Comparison of ENCODE assay signal across 14 cellular contexts in the genomic region with DNA sequence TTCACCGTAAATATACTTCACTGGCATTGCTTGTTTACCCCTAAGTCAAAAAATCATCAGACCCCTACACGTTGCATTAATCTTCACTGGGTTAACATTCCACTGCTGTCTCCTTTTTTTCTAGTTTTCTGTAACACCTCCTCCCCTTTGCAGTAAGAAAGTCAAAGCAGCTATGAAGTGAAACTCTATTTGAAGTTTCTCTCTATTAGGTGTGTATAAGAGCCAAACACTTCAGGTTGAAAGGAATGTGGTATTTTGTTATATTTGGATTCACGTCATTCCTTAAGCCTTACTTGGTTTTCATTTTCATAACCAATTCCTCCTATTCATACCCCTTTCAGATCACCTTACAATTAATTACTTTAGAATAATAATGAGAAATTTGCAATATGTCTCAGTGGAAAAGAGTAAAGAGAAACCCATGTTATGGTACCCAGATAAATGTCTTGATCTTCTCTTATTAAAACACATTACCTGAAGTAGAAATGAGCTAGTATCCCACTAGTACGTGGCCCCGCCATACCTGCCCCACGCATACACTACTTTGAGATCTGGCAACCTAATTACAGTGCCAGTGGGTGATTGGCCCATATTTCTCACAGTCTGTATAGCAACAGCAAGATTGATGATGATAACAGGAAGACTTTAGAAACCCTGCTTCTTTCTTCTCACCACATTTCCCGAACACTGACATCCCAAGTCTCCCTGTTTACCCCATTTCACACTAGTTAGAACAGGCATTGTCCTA.
"Had no signal": no experiment of that assay in that cellular context is flagged by ENCODE, and none has a peak within 500 bp of the region (broad histone marks: within the 10 kb centered on the region; RNA-seq: fewer than 3 reads in every experiment).

No MANE protein-coding gene starts in this region.

- H3K27ac Mint-ChIP-seq: activated naive CD8-positive, alpha-beta T cell treated with anti-CD3 and anti-CD28 coated beads, Interleukin-2, amount 10 ng/mL, durations not matched to agents 7 days and 5 days; activated T-cell treated with anti-CD3 and anti-CD28 coated beads, Interleukin-2, amount 50 U/mL, for 72 hours; stimulated activated memory B cell treated with anti-CD40 and anti-IgM and Interleukin-4, amounts not matched to agents 10 μg/mL and 1 μg/mL and 100 μg/mL, for 72 hours had no signal

- H3K9me3 ChIP-seq: breast epithelium, gastroesophageal sphincter, sigmoid colon had no signal

- H3K27me3 ChIP-seq: breast epithelium, gastroesophageal sphincter, heart left ventricle, sigmoid colon had no signal

- H3K4me3 Mint-ChIP-seq: activated naive CD8-positive, alpha-beta T cell treated with anti-CD3 and anti-CD28 coated beads, Interleukin-2, amount 10 ng/mL, durations not matched to agents 7 days and 5 days; activated T-cell treated with anti-CD3 and anti-CD28 coated beads, Interleukin-2, amount 50 U/mL, for 72 hours; naive thymus-derived CD8-positive, alpha-beta T cell; stimulated activated memory B cell treated with anti-CD40 and anti-IgM and Interleukin-4, amounts not matched to agents 10 μg/mL and 1 μg/mL and 100 μg/mL, for 72 hours had no signal

- H3K9me3 Mint-ChIP-seq: naive thymus-derived CD8-positive, alpha-beta T cell; stimulated activated memory B cell treated with anti-CD40 and anti-IgM and Interleukin-4, amounts not matched to agents 10 μg/mL and 1 μg/mL and 100 μg/mL, for 72 hours had no signal

- H3K4me1 Mint-ChIP-seq: stimulated activated memory B cell treated with anti-CD40 and anti-IgM and Interleukin-4, amounts not matched to agents 10 μg/mL and 1 μg/mL and 100 μg/mL, for 72 hours had no signal

- H3K36me3 ChIP-seq: breast epithelium, heart left ventricle, sigmoid colon had no signal

- H3K27me3 Mint-ChIP-seq: activated naive CD8-positive, alpha-beta T cell treated with anti-CD3 and anti-CD28 coated beads, Interleukin-2, amount 10 ng/mL, durations not matched to agents 7 days and 5 days; naive thymus-derived CD8-positive, alpha-beta T cell; stimulated activated memory B cell treated with anti-CD40 and anti-IgM and Interleukin-4, amounts not matched to agents 10 μg/mL and 1 μg/mL and 100 μg/mL, for 72 hours had no signal

- DNase-seq: activated CD4-positive, alpha-beta T cell treated with anti-CD3 and anti-CD28 coated beads, Interleukin-2, amount 50 U/mL, for 1 hour; activated naive CD8-positive, alpha-beta T cell treated with anti-CD3 and anti-CD28 coated beads, Interleukin-2, amount 10 ng/mL, durations not matched to agents 7 days and 5 days; activated T-cell treated with anti-CD3 and anti-CD28 coated beads, Interleukin-2, amount 50 U/mL, for 72 hours; heart left ventricle; mesendoderm; naive thymus-derived CD8-positive, alpha-beta T cell; sigmoid colon; stimulated activated CD4-positive, alpha-beta T cell treated with anti-CD3 and anti-CD28 coated beads, Interleukin-4, amount 100 ng/mL, for 4 hours; T-helper 1 cell had no signal

- ATAC-seq: activated CD4-positive, CD25-positive, alpha-beta regulatory T cell treated with anti-CD3 and anti-CD28 coated beads, Interleukin-2, amount 50 U/mL, for 24 hours; activated T-cell treated with anti-CD3 and anti-CD28 coated beads, Interleukin-2, amount 50 U/mL, for 72 hours; gastroesophageal sphincter; heart left ventricle; naive thymus-derived CD8-positive, alpha-beta T cell; stimulated activated memory B cell treated with anti-CD40 and anti-IgM and Interleukin-4, amounts not matched to agents 10 μg/mL and 1 μg/mL and 100 μg/mL, for 72 hours had no signal

- H3K27ac ChIP-seq: coronary artery, gastroesophageal sphincter, heart left ventricle, sigmoid colon had no signal

- H3K4me1 ChIP-seq: breast epithelium, heart left ventricle had no signal

- H3K4me3 ChIP-seq: breast epithelium, coronary artery, gastroesophageal sphincter, heart left ventricle, sigmoid colon had no signal
